In the genomic region with DNA sequence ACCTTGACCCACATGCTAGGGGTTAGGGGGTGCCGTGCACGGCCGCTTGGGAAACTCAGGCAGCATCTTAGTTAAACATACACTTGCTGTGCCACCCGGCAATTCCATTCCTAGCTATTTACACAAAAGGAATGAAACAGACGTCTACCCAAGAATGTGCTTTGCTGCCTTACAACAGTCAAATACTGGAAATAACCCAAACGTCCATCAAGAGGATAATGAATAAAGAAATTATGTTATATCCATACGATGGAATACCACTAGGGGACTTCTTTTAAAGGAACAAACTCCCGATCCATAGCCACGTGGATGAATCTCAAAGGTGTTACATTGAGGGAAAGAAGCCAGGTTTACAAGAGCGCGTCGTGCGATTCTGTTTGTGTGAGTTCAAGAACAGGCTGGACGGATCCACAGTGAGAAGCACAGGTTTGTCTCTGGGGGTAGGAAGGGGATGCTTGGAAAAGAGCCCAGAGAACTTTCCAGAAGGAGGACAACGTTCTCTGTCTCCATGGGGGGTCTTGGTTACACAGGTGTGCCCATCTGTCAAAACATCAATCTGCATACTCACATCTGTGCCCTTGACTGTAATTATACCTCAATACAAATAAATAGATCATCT, we compare ENCODE assay signal across 1 cellular context.
TF ChIP-seq lines count a peak whose summit lies in the region.

No MANE protein-coding gene starts in this region.

TF ChIP-seq in WTC11, 78 proteins besides CTCF, POLR2A, EP300 and RAD21 (continued from another document):
- TF ChIP-seq, protein P1, sequence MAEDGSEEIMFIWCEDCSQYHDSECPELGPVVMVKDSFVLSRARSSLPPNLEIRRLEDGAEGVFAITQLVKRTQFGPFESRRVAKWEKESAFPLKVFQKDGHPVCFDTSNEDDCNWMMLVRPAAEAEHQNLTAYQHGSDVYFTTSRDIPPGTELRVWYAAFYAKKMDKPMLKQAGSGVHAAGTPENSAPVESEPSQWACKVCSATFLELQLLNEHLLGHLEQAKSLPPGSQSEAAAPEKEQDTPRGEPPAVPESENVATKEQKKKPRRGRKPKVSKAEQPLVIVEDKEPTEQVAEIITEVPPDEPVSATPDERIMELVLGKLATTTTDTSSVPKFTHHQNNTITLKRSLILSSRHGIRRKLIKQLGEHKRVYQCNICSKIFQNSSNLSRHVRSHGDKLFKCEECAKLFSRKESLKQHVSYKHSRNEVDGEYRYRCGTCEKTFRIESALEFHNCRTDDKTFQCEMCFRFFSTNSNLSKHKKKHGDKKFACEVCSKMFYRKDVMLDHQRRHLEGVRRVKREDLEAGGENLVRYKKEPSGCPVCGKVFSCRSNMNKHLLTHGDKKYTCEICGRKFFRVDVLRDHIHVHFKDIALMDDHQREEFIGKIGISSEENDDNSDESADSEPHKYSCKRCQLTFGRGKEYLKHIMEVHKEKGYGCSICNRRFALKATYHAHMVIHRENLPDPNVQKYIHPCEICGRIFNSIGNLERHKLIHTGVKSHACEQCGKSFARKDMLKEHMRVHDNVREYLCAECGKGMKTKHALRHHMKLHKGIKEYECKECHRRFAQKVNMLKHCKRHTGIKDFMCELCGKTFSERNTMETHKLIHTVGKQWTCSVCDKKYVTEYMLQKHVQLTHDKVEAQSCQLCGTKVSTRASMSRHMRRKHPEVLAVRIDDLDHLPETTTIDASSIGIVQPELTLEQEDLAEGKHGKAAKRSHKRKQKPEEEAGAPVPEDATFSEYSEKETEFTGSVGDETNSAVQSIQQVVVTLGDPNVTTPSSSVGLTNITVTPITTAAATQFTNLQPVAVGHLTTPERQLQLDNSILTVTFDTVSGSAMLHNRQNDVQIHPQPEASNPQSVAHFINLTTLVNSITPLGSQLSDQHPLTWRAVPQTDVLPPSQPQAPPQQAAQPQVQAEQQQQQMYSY (CRISPR knock-in tag; IDR thresholded peaks at IDR 0.05): no peak
- TF ChIP-seq ZNF396 (CRISPR knock-in tag; IDR thresholded peaks at IDR 0.05; ENCODE audit: borderline replicate concordance) (no peak), NFYB (CRISPR knock-in tag; conservative IDR thresholded peaks at IDR 0.05; ENCODE audit: low read depth) (no peak)
